11 cellular contexts compared by ENCODE assay signal in the genomic region with DNA sequence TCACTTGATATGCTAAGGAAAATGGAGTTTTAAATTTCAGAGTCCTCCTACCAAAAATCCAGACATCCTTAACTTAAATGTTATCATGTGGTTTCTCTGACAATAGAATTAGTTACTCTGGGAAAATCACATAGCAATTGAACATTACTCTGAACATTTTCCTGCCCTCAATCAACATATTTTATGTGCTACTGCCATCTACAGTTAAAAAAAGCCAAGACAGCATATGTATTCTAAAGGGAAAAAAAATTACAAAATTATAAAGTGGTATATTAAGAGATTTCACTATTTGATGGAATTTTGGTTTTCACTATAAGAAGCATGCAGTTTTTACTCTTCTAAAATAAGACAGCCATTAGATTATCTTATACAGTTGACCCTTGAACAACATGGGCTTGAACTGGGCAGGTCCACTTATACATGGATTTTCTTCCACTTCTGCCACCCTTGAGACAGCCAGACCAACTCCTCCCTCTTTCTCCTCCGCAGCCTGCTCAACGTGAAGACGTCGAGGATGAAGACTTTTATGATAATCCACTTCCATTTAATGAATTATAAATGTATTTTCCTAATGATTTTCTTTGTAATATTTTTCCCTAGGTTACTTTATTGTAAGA.
A peak's percentile ranks its signal among the peaks of the same experiment; 100 is the strongest.
DNase-seq lines count a peak whose midpoint lies in the region; ATAC-seq and TF ChIP-seq lines count a peak whose summit lies in the region.
"Had no signal": no experiment of that assay in that cellular context is flagged by ENCODE, and none has a peak within 500 bp of the region (broad histone marks: within the 10 kb centered on the region; RNA-seq: fewer than 3 reads in every experiment).

No MANE protein-coding gene starts in this region.

- ATAC-seq in left lobe of liver = no peak

- 78 to 88% (median 83%) methylated on average over 4 of the region's 4 CpGs for WGBS in spleen, 5 donors

- no peak overlapping the region for H3K4me3 ChIP-seq in dorsolateral prefrontal cortex
- H3K4me3 ChIP-seq in spleen = no peak overlapping the region
- H3K4me3 ChIP-seq in MG63 = no peak overlapping the region
- H3K4me3 ChIP-seq: BLaER1 had no signal

- intact Hi-C loops in dorsolateral prefrontal cortex (cut with DNase I) = loop anchor here in 1 of 2 donors (5.0 kb wide), 3 partner anchors 261 to 536 kb away; a partner anchor contains a TSS
- intact Hi-C loops in spleen (cut with DNase I; ENCODE audit: low total_unique reads) = no loop called here

- no peaks in the 10 kb centered on the region for H3K4me1 ChIP-seq in spleen
- H3K4me1 ChIP-seq: BLaER1 had no signal

- H3K27me3 ChIP-seq in dorsolateral prefrontal cortex (no peaks in the 10 kb centered on the region), spleen (replicated peaks in 1 of 7) (no peaks in the 10 kb centered on the region), MG63 (no peaks in the 10 kb centered on the region)
- H3K27me3 ChIP-seq: BLaER1 had no signal

- H3K27ac ChIP-seq in dorsolateral prefrontal cortex (no peak overlapping the region), spleen (no peak overlapping the region)
- H3K27ac ChIP-seq: BLaER1 had no signal

- no peak for TF ChIP-seq POLR2A in spleen (IDR thresholded peaks at IDR 0.05)

- TF ChIP-seq CTCF in dorsolateral prefrontal cortex (IDR thresholded peaks at IDR 0.05 in 54 of 56, conservative IDR thresholded peaks at IDR 0.05 in 2 of 56; ENCODE audit: low read depth in 1 of 56, partially characterized antibody in 56 of 56) (peak in 50 of 56 donors; percentile 13 to 72 (median 50)), spleen (IDR thresholded peaks at IDR 0.05 in 8 of 11, conservative IDR thresholded peaks at IDR 0.05 in 3 of 11) (peak in 6 of 11 experiments; percentile 21 to 36 (median 25))

- H3K9me3 ChIP-seq in spleen (no peaks in the 10 kb centered on the region), MG63 (no peaks in the 10 kb centered on the region)
- H3K9me3 ChIP-seq: BLaER1 had no signal

- peak; percentile 20 for DNase-seq in NCI-H2107 treated with DMSO at 0.1 percent for 48 hours (lab: John Stamatoyannopoulos, UW; ENCODE audit: unreplicated experiment)
- DNase-seq in NCI-H2107 (lab: John Stamatoyannopoulos, UW) = no peak
- peak; percentile 11 for DNase-seq in NCI-H2227 (lab: John Stamatoyannopoulos, UW; ENCODE audit: unreplicated experiment)
- no peak for DNase-seq in dorsolateral prefrontal cortex
- DNase-seq in spleen = no peak
- DNase-seq in NCI-H2029 treated with DMSO at 0.1 percent for 48 hours (lab: John Stamatoyannopoulos, UW) = no peak
- no peak for DNase-seq in MG63
- DNase-seq in left lobe of liver (ENCODE audit: low spot score) = no peak
- DNase-seq: SIG-M5, substantia nigra had no signal

- H3K36me3 ChIP-seq in spleen = peaks cover 0 to 29% (median 2%) of the 10 kb centered on the region in 6 donors
- H3K36me3 ChIP-seq in MG63 = no peaks in the 10 kb centered on the region

Comparison
In these comparisons a context has a peak if more than half of its experiments do, and no peak if none do; other contexts are left out.
1. DNase-seq: peak in NCI-H2107 treated with DMSO at 0.1 percent for 48 hours (single experiment) and NCI-H2227 (single experiment); none in NCI-H2107 (single experiment), dorsolateral prefrontal cortex (0 of 10), spleen (single experiment), NCI-H2029 treated with DMSO at 0.1 percent for 48 hours (single experiment), MG63 (single experiment) and left lobe of liver (single experiment).